19 cellular contexts compared by ENCODE assay signal in genomic region chr1:111412839-111413238, GRCh38.
"Had no signal": no experiment of that assay in that cellular context is flagged by ENCODE, and none has a peak within 500 bp of the region (broad histone marks: within the 10 kb centered on the region; RNA-seq: fewer than 3 reads in every experiment).

No MANE protein-coding gene starts in this region.

- ATAC-seq: T-cell had no signal

- H3K27ac ChIP-seq: HL-60, RWPE1 had no signal

- H3K4me2 ChIP-seq: SK-N-SH had no signal

- DNase-seq: KBM-7, MV-4-11, NCI-H1048, NCI-H1105, NCI-H1417, NCI-H1436 treated with DMSO at 0.1 percent for 48 hours, NCI-H1694, NCI-H187 treated with DMSO at 0.1 percent for 48 hours, NCI-H2029 treated with DMSO at 0.1 percent for 48 hours, NCI-H2227 treated with DMSO at 0.1 percent for 48 hours, NCI-H524, NCI-H69, NCI-H774, SHP77, SK-N-SH, SW 1271, T-cell had no signal

- H3K9ac ChIP-seq: SK-N-SH had no signal

- H3K9me3 ChIP-seq: SK-N-SH had no signal
